33 cellular contexts compared by ENCODE assay signal in the genomic region with DNA sequence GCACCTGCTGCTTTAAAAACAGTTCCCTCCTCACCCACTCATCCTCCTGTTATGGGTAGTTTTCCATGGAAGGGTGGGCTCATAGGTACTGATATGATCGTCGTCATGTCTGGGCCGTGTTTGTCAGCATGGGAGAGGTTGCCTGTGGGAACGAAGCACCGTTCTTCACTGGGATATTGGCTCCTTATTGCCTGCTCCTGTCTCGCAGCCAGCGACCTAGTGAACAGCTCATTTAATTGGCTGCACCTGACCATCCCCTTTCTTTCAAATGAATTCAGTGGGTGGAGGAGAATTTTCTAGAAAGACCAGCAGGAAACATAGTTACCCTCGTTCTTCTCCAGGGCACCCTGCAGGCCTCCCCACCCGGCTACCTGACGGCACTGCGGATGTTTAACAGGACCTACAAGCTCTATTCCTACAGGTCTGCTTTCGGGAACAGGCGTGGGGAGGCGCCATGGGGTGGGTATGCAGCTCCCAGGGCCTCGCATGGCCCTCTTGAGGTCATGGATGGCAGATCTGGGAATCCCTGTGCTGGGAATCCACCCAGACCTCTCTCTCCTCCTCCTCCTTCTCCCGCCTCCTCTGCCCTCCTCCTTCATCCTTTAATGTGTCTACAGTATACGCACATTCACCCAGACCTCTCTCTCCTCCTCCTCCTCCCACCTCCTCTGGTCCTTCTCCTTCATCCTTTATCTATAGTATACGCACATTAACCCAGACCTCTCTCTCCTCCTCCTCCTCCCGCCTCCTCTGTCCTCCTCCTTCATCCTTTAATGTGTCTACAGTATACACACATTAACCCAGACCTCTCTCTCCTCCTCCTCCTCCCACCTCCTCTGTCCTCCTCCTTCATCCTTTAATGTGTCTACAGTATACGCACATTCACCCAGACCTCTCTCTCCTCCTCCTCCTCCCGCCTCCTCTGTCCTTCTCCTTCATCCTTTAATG.
"Had no signal": no experiment of that assay in that cellular context is flagged by ENCODE, and none has a peak within 500 bp of the region (broad histone marks: within the 10 kb centered on the region; RNA-seq: fewer than 3 reads in every experiment).

No MANE protein-coding gene starts in this region.

- H3K4me1 ChIP-seq: adrenal gland had no signal

- H3K9me3 ChIP-seq: adrenal gland, body of pancreas, gastroesophageal sphincter, mucosa of descending colon, ovary, prostate gland, stomach, tibial nerve had no signal

- H3K4me3 Mint-ChIP-seq: activated naive CD4-positive, alpha-beta T cell treated with anti-CD3 and anti-CD28 coated beads, Interleukin-2, amount 50 U/mL, for 24 hours; effector memory CD8-positive, alpha-beta T cell; immature natural killer cell; natural killer cell treated with Interleukin-12 subunit alpha and Interleukin-12 subunit beta and Interleukin-15 and Interleukin-18, amount 100 ng/mL, for 72 hours; stimulated activated naive B cell treated with anti-CD40 and anti-IgM and Interleukin-4, amounts not matched to agents 10 μg/mL and 1 μg/mL and 100 μg/mL, for 72 hours; T-helper 1 cell treated with Interleukin-12 subunit alpha and Interleukin-12 subunit beta and Interleukin-4 antibody, amounts not matched to agents 30 μg/mL and 1 μg/mL, for 36 hours had no signal

- H3K27me3 Mint-ChIP-seq: activated naive CD4-positive, alpha-beta T cell treated with anti-CD3 and anti-CD28 coated beads, Interleukin-2, amount 50 U/mL, for 24 hours; effector memory CD8-positive, alpha-beta T cell; natural killer cell treated with Interleukin-12 subunit alpha and Interleukin-12 subunit beta and Interleukin-15 and Interleukin-18, amount 100 ng/mL, for 72 hours; stimulated activated naive B cell treated with anti-CD40 and anti-IgM and Interleukin-4, amounts not matched to agents 10 μg/mL and 1 μg/mL and 100 μg/mL, for 72 hours had no signal

- H3K27ac Mint-ChIP-seq: activated naive CD4-positive, alpha-beta T cell treated with anti-CD3 and anti-CD28 coated beads, Interleukin-2, amount 50 U/mL, for 24 hours; immature natural killer cell; natural killer cell treated with Interleukin-12 subunit alpha and Interleukin-12 subunit beta and Interleukin-15 and Interleukin-18, amount 100 ng/mL, for 72 hours; T-helper 1 cell treated with Interleukin-12 subunit alpha and Interleukin-12 subunit beta and Interleukin-4 antibody, amounts not matched to agents 30 μg/mL and 1 μg/mL, for 36 hours had no signal

- H3K9me3 Mint-ChIP-seq: activated naive CD4-positive, alpha-beta T cell treated with anti-CD3 and anti-CD28 coated beads, Interleukin-2, amount 50 U/mL, for 24 hours; effector memory CD8-positive, alpha-beta T cell; immature natural killer cell; natural killer cell treated with Interleukin-12 subunit alpha and Interleukin-12 subunit beta and Interleukin-15 and Interleukin-18, amount 100 ng/mL, for 72 hours; stimulated activated naive B cell treated with anti-CD40 and anti-IgM and Interleukin-4, amounts not matched to agents 10 μg/mL and 1 μg/mL and 100 μg/mL, for 72 hours; T-helper 1 cell treated with Interleukin-12 subunit alpha and Interleukin-12 subunit beta and Interleukin-4 antibody, amounts not matched to agents 30 μg/mL and 1 μg/mL, for 36 hours had no signal

- H3K4me1 Mint-ChIP-seq: activated naive CD4-positive, alpha-beta T cell treated with anti-CD3 and anti-CD28 coated beads, Interleukin-2, amount 50 U/mL, for 24 hours; immature natural killer cell; stimulated activated naive B cell treated with anti-CD40 and anti-IgM and Interleukin-4, amounts not matched to agents 10 μg/mL and 1 μg/mL and 100 μg/mL, for 72 hours had no signal

- ATAC-seq: activated CD4-positive, CD25-positive, alpha-beta regulatory T cell treated with anti-CD3 and anti-CD28 coated beads, Interleukin-2, amount 50 U/mL, for 24 hours; body of pancreas; effector memory CD8-positive, alpha-beta T cell; gastroesophageal sphincter; left lobe of liver; mucosa of descending colon; natural killer cell treated with Interleukin-12 subunit alpha and Interleukin-12 subunit beta and Interleukin-15 and Interleukin-18, amount 100 ng/mL, for 72 hours; stimulated activated naive B cell treated with anti-CD40 and anti-IgM and Interleukin-4, amounts not matched to agents 10 μg/mL and 1 μg/mL and 100 μg/mL, for 72 hours had no signal

- H3K27ac ChIP-seq: body of pancreas, coronary artery, ovary, prostate gland, stomach, tibial nerve had no signal

- H3K36me3 ChIP-seq: ovary had no signal

- H3K36me3 Mint-ChIP-seq: natural killer cell treated with Interleukin-12 subunit alpha and Interleukin-12 subunit beta and Interleukin-15 and Interleukin-18, amount 100 ng/mL, for 72 hours had no signal

- H3K4me2 ChIP-seq: smooth muscle cell had no signal

- DNase-seq: activated CD4-positive, alpha-beta T cell treated with anti-CD3 and anti-CD28 coated beads for 48 hours; activated CD4-positive, alpha-beta T cell treated with anti-CD3 and anti-CD28 coated beads, Interleukin-2, amount 50 U/mL, for 48 hours; activated CD8-positive, alpha-beta memory T cell treated with anti-CD3 and anti-CD28 coated beads for 24 hours; activated gamma-delta T cell treated with Interleukin-2 at 50 U/mL for 16 hours; adrenal gland; aorta; body of pancreas; dorsolateral prefrontal cortex; effector memory CD8-positive, alpha-beta T cell; hypothalamus; immature natural killer cell; mesendoderm; mucosa of descending colon; ovary; retina; stimulated activated CD4-positive, alpha-beta T cell treated with anti-CD3 and anti-CD28 coated beads, Interleukin-1b, Interleukin-23, amount 100 ng/mL, for 48 hours; stimulated activated CD4-positive, alpha-beta T cell treated with anti-CD3 and anti-CD28 coated beads, Interleukin-4, amount 100 ng/mL, for 4 hours; stimulated activated CD8-positive, alpha-beta memory T cell treated with anti-CD3 and anti-CD28 coated beads, Interleukin-4, amount 100 ng/mL, for 48 hours; stimulated activated naive B cell treated with anti-CD40 and anti-IgM and Interleukin-4, amounts not matched to agents 10 μg/mL and 1 μg/mL and 100 μg/mL, for 72 hours; SW 1271; T-helper 9 cell had no signal

- H3K4me3 ChIP-seq: adrenal gland, body of pancreas, coronary artery, dorsolateral prefrontal cortex, gastroesophageal sphincter, lung, mucosa of descending colon, ovary, prostate gland, smooth muscle cell, stomach, tibial nerve had no signal

- H3K27me3 ChIP-seq: adrenal gland, body of pancreas, dorsolateral prefrontal cortex, gastroesophageal sphincter, ovary, stomach, tibial nerve had no signal
